Comparison of ENCODE assay signal across 14 cellular contexts in the genomic region with DNA sequence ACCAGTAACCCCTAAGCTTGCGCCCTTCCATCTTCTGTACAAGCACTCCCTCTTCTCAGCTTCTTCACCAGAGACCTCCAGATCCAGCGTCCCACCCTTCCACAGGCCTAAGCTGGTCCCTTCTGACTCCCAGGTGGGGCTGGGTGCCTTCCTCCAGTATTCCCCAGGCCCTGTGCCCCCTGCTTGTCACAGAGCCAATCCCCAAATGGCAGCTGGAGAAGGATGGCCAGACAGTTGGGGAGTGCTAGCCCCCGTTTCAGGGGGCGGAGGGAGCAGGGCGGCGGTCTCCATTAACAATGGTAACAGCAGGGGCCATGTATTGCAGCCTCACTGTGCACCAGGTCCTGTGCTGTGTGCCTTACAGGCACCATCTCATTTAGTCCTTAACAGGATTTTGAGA.
DNase-seq lines count a peak whose midpoint lies in the region; ATAC-seq and TF ChIP-seq lines count a peak whose summit lies in the region.
"Had no signal": no experiment of that assay in that cellular context is flagged by ENCODE, and none has a peak within 500 bp of the region (broad histone marks: within the 10 kb centered on the region; RNA-seq: fewer than 3 reads in every experiment).

No MANE protein-coding gene starts in this region.

- DNase-seq in activated CD4-positive, alpha-beta T cell treated with anti-CD3 and anti-CD28 coated beads for 36 hours: no peak
- DNase-seq in activated CD4-positive, alpha-beta T cell treated with anti-CD3 and anti-CD28 coated beads, Interleukin-2, amount 50 U/mL, for 48 hours: no peak
- no peak for DNase-seq in activated naive CD8-positive, alpha-beta T cell treated with anti-CD3 and anti-CD28 coated beads, Interleukin-2, amount 10 ng/mL, durations not matched to agents 7 days and 5 days
- DNase-seq in progenitor cell of endocrine pancreas (ENCODE audit: low spot score, unreplicated experiment): no peak
- no peak for DNase-seq in ascending aorta (ENCODE audit: low spot score in 2 of 2)
- DNase-seq in NCI-H1105 (lab: John Stamatoyannopoulos, UW): no peak
- DNase-seq in immature natural killer cell: no peak
- DNase-seq: KG1, NCI-H1436 treated with DMSO at 0.1 percent for 48 hours, NCI-H345 had no signal

- CTCF ChIA-PET in activated CD4-positive, alpha-beta T cell treated with anti-CD3 and anti-CD28 coated beads for 36 hours (lab: Charles Lee): interaction anchor here (1.1 to 2.1 kb wide), 4 partner anchors 17 to 24 kb away, joined by 3 to 6 read pairs (median 5); no protein-coding TSS in a partner anchor

- peaks cover 37% of the 10 kb centered on the region for H3K4me1 Mint-ChIP-seq in activated CD4-positive, alpha-beta T cell treated with anti-CD3 and anti-CD28 coated beads for 36 hours
- H3K4me1 Mint-ChIP-seq in activated naive CD8-positive, alpha-beta T cell treated with anti-CD3 and anti-CD28 coated beads, Interleukin-2, amount 10 ng/mL, durations not matched to agents 7 days and 5 days: peaks cover 28% of the 10 kb centered on the region
- peaks cover 33% of the 10 kb centered on the region for H3K4me1 Mint-ChIP-seq in progenitor cell of endocrine pancreas (ENCODE audit: low read depth)
- H3K4me1 Mint-ChIP-seq in immature natural killer cell: no peaks in the 10 kb centered on the region

- no peak overlapping the region for H3K27ac ChIP-seq in ascending aorta
- H3K27ac ChIP-seq: HL-60, parathyroid adenoma, suprapubic skin had no signal

- H3K27me3 Mint-ChIP-seq in activated CD4-positive, alpha-beta T cell treated with anti-CD3 and anti-CD28 coated beads for 36 hours: no peaks in the 10 kb centered on the region
- no peaks in the 10 kb centered on the region for H3K27me3 Mint-ChIP-seq in activated naive CD8-positive, alpha-beta T cell treated with anti-CD3 and anti-CD28 coated beads, Interleukin-2, amount 10 ng/mL, durations not matched to agents 7 days and 5 days
- H3K27me3 Mint-ChIP-seq in progenitor cell of endocrine pancreas (peaks cover 3% of the 10 kb centered on the region), immature natural killer cell (ENCODE audit: low read depth in 3 of 3) (peaks cover 0 to 2% (median 0%) of the 10 kb centered on the region in 3 donors)

- TF ChIP-seq CTCF in progenitor cell of endocrine pancreas (IDR thresholded peaks at IDR 0.05; ENCODE audit: unreplicated experiment) (no peak), ascending aorta (IDR thresholded peaks at IDR 0.05) (no peak)

- no peaks in the 10 kb centered on the region for H3K36me3 ChIP-seq in ascending aorta
- H3K36me3 ChIP-seq: suprapubic skin had no signal

- no peaks in the 10 kb centered on the region for H3K9me3 ChIP-seq in ascending aorta
- H3K9me3 ChIP-seq: suprapubic skin had no signal

- ATAC-seq in activated CD4-positive, alpha-beta T cell treated with anti-CD3 and anti-CD28 coated beads for 36 hours: peak; percentile 8
- peak; percentile 5 for ATAC-seq in HG03354 (IDR thresholded peaks at IDR 0.05; ENCODE audit: poor library complexity, severe bottlenecking, unreplicated experiment)
- ATAC-seq in activated naive CD8-positive, alpha-beta T cell treated with anti-CD3 and anti-CD28 coated beads, Interleukin-2, amount 10 ng/mL, durations not matched to agents 7 days and 5 days (ENCODE audit: low read depth): peak; percentile 11

- H3K4me3 ChIP-seq in ascending aorta: no peak overlapping the region
- H3K4me3 ChIP-seq: suprapubic skin had no signal

- no peaks in the 10 kb centered on the region for H3K36me3 Mint-ChIP-seq in activated CD4-positive, alpha-beta T cell treated with anti-CD3 and anti-CD28 coated beads for 36 hours (ENCODE audit: low read depth)
- H3K36me3 Mint-ChIP-seq in activated naive CD8-positive, alpha-beta T cell treated with anti-CD3 and anti-CD28 coated beads, Interleukin-2, amount 10 ng/mL, durations not matched to agents 7 days and 5 days: peaks cover 6% of the 10 kb centered on the region
- no peaks in the 10 kb centered on the region for H3K36me3 Mint-ChIP-seq in progenitor cell of endocrine pancreas (ENCODE audit: insufficient read depth)
- no peaks in the 10 kb centered on the region for H3K36me3 Mint-ChIP-seq in immature natural killer cell

- H3K4me1 ChIP-seq in ascending aorta: no peaks in the 10 kb centered on the region
- H3K4me1 ChIP-seq: parathyroid adenoma, suprapubic skin had no signal

- POLR2A ChIA-PET in activated CD4-positive, alpha-beta T cell treated with anti-CD3 and anti-CD28 coated beads for 36 hours (lab: Charles Lee): no interaction called here
- POLR2A ChIA-PET in activated naive CD8-positive, alpha-beta T cell treated with anti-CD3 and anti-CD28 coated beads, Interleukin-2, amount 10 ng/mL, durations not matched to agents 7 days and 5 days (lab: Charles Lee): interaction anchor here (0.7 to 1.2 kb wide), 2 partner anchors 24 to 152 kb away, joined by 3 to 5 read pairs; partner anchors contain the start of gene PMVK

- no peaks in the 10 kb centered on the region for H3K27me3 ChIP-seq in ascending aorta
- H3K27me3 ChIP-seq: suprapubic skin had no signal

- H3K9me3 Mint-ChIP-seq in activated CD4-positive, alpha-beta T cell treated with anti-CD3 and anti-CD28 coated beads for 36 hours (ENCODE audit: low read depth): peaks cover under 1% of the 10 kb centered on the region
- H3K9me3 Mint-ChIP-seq in activated naive CD8-positive, alpha-beta T cell treated with anti-CD3 and anti-CD28 coated beads, Interleukin-2, amount 10 ng/mL, durations not matched to agents 7 days and 5 days: no peaks in the 10 kb centered on the region
- H3K9me3 Mint-ChIP-seq in progenitor cell of endocrine pancreas (ENCODE audit: low read depth): no peaks in the 10 kb centered on the region
- peaks cover 0 to 2% (median 0%) of the 10 kb centered on the region in 6 donors for H3K9me3 Mint-ChIP-seq in immature natural killer cell

- intact Hi-C loops in activated CD4-positive, alpha-beta T cell treated with anti-CD3 and anti-CD28 coated beads for 36 hours (cut with DNase I, micrococcal nuclease): no loop called here
- intact Hi-C loops in ascending aorta (cut with DNase I): no loop called here

- no peak overlapping the region for H3K4me3 Mint-ChIP-seq in activated CD4-positive, alpha-beta T cell treated with anti-CD3 and anti-CD28 coated beads for 36 hours
- H3K4me3 Mint-ChIP-seq in activated naive CD8-positive, alpha-beta T cell treated with anti-CD3 and anti-CD28 coated beads, Interleukin-2, amount 10 ng/mL, durations not matched to agents 7 days and 5 days: peak overlapping the region; percentile 59
- H3K4me3 Mint-ChIP-seq in progenitor cell of endocrine pancreas (ENCODE audit: low read depth) (no peak overlapping the region), immature natural killer cell (no peak overlapping the region)

- H3K27ac Mint-ChIP-seq in activated CD4-positive, alpha-beta T cell treated with anti-CD3 and anti-CD28 coated beads for 36 hours: peak overlapping the region; percentile 95
- H3K27ac Mint-ChIP-seq in activated naive CD8-positive, alpha-beta T cell treated with anti-CD3 and anti-CD28 coated beads, Interleukin-2, amount 10 ng/mL, durations not matched to agents 7 days and 5 days: peak overlapping the region; percentile 97
- H3K27ac Mint-ChIP-seq in progenitor cell of endocrine pancreas (peak overlapping the region; percentile 87), immature natural killer cell (no peak overlapping the region)

Comparison
In these comparisons a context has a peak if more than half of its experiments do, and no peak if none do; other contexts are left out.
1. H3K27ac Mint-ChIP-seq: peak in activated CD4-positive, alpha-beta T cell treated with anti-CD3 and anti-CD28 coated beads for 36 hours (single experiment), activated naive CD8-positive, alpha-beta T cell treated with anti-CD3 and anti-CD28 coated beads, Interleukin-2, amount 10 ng/mL, durations not matched to agents 7 days and 5 days (single experiment) and progenitor cell of endocrine pancreas (single experiment); none in immature natural killer cell (0 of 6).
2. Peak in every context shown above with its lines, with median percentiles within 50 percentile points of each other: ATAC-seq.